2 cellular contexts compared by ENCODE assay signal in genomic region chr14:45271858-45272537, GRCh38.
TF ChIP-seq lines count a peak whose summit lies in the region.

No MANE protein-coding gene starts in this region.

TF ChIP-seq in IMR-90, 13 proteins besides CTCF, POLR2A, EP300 and RAD21:
- TF ChIP-seq CEBPB (IDR thresholded peaks at IDR 0.05; ENCODE audit: low read depth, low read length) (0 out of 2 replicates have a peak, but pooled peaks have one; percentile 27), NFE2L2 (IDR thresholded peaks at IDR 0.05; ENCODE audit: low read depth, low read length) (no peak)

TF ChIP-seq in K562, 482 proteins besides CTCF, POLR2A, EP300 and RAD21:
- TF ChIP-seq ZNF277 (CRISPR knock-in tag; IDR thresholded peaks at IDR 0.05; ENCODE audit: borderline replicate concordance) (no peak), PHF21A (IDR thresholded peaks at IDR 0.05; ENCODE audit: borderline replicate concordance, low read depth) (no peak), SPI1 (IDR thresholded peaks at IDR 0.05; ENCODE audit: borderline replicate concordance, low read depth, low read length) (no peak), STAT5B (CRISPR knock-in tag; IDR thresholded peaks at IDR 0.05) (no peak), NCOA1 (IDR thresholded peaks at IDR 0.05; ENCODE audit: low read depth) (no peak), ARID1B (IDR thresholded peaks at IDR 0.05) (no peak), ZSCAN32 (CRISPR knock-in tag; IDR thresholded peaks at IDR 0.05) (peak; percentile 66; the same call in 1 of the 2 replicates), SREBF1 (IDR thresholded peaks at IDR 0.05; ENCODE audit: borderline replicate concordance, low read depth, low read length) (no peak), XRCC3 (IDR thresholded peaks at IDR 0.05) (no peak), RREB1 (CRISPR knock-in tag; IDR thresholded peaks at IDR 0.05) (no peak), SP2 (IDR thresholded peaks at IDR 0.05; ENCODE audit: extremely low read depth, low read depth, low read length, poor library complexity, severe bottlenecking) (no peak), ATF3 (IDR thresholded peaks at IDR 0.05) (peak; percentile 45), ATF3 (CRISPR knock-in tag; conservative IDR thresholded peaks at IDR 0.05) (no peak), CEBPG (CRISPR knock-in tag; IDR thresholded peaks at IDR 0.05) (peak; percentile 19; the same call in 1 of the 2 replicates), CEBPG (tag; conservative IDR thresholded peaks at IDR 0.05 in 1 of 2, IDR thresholded peaks at IDR 0.05 in 1 of 2) (peak; percentile 34 to 56; a peak in 2 of 4 replicates), EHMT2 (IDR thresholded peaks at IDR 0.05) (no peak), RNF2 (IDR thresholded peaks at IDR 0.05) (no peak), ZNF398 (CRISPR knock-in tag; IDR thresholded peaks at IDR 0.05) (no peak)
TF ChIP-seq in K562: peak in this region for 3.
